Comparison of ENCODE assay signal across 1 cellular context in the genomic region with DNA sequence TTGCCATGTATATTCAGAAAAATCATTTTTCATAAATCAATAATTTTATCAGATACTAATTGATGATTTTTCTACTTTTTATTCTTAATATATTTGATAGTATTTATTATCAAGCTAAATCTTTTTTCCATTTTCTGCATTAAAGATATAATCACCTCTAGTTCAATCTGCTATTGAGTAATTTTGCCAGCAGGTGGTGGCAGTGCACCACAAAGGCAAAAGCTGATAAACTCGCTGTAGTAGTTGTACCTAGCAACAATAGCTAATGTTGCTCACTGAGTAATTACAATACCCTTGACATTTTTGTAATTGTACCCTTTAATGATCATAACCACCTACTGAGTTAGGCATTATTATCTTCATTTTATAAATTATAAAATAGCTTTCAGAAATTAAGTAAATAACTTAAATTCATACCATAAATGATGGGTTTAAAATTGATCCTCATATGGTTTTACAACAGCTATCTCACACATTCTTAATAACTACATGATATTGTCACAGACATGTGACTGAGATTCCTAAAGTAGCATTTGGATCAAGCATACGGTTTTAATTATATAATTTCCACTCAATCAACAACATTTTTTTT.
TF ChIP-seq lines count a peak whose summit lies in the region.

No MANE protein-coding gene starts in this region.

TF ChIP-seq in endothelial cell of umbilical vein, 7 proteins besides CTCF, POLR2A, EP300 and RAD21:
- TF ChIP-seq JUN (IDR thresholded peaks at IDR 0.05; ENCODE audit: borderline replicate concordance, insufficient read depth, insufficient read length, low read depth) = no peak
- TF ChIP-seq, protein P1, sequence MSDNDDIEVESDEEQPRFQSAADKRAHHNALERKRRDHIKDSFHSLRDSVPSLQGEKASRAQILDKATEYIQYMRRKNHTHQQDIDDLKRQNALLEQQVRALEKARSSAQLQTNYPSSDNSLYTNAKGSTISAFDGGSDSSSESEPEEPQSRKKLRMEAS (IDR thresholded peaks at IDR 0.05; ENCODE audit: insufficient read depth, insufficient read length) = no peak
